16 cellular contexts compared by ENCODE assay signal in the genomic region with DNA sequence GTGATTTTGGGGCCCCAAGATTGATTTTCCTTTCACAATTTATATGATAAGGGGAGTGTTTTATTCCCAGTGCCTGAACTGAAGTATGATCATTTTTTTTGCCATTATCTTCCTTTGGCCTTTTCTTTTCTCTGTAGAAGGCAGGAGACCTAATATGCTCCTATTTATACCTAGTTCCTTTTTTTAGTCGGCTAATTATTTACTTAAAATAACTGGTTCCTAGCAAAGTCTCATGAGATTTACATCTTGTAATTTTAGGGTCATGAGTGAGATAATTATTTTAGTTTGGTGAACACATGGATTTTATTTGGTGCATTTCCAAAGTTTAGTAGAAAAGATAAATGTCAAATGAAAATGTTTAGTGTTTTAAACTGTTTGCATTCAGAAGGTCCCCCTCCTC. TPM values are rescaled to one million over a fixed set of nuclear protein-coding genes. Genes with fewer than 3 reads are reported as not detected.
DNase-seq lines count a peak whose midpoint lies in the region; ATAC-seq and TF ChIP-seq lines count a peak whose summit lies in the region.
"Had no signal": no experiment of that assay in that cellular context is flagged by ENCODE, and none has a peak within 500 bp of the region (broad histone marks: within the 10 kb centered on the region; RNA-seq: fewer than 3 reads in every experiment).

No MANE protein-coding gene starts in this region.

- no peak for TF ChIP-seq POLR2A in thyroid gland (IDR thresholded peaks at IDR 0.05)

- WGBS in thyroid gland, 2 donors: 61 to 67% methylated on average over 1 of the region's 1 CpG

- H3K27ac Mint-ChIP-seq in activated naive CD8-positive, alpha-beta T cell: peak overlapping the region; percentile 86
- no peak overlapping the region for H3K27ac Mint-ChIP-seq in activated naive CD8-positive, alpha-beta T cell treated with anti-CD3 and anti-CD28 coated beads, Interleukin-2, amount 50 U/mL, for 24 hours
- H3K27ac Mint-ChIP-seq in naive thymus-derived CD4-positive, alpha-beta T cell: peak overlapping the region in 5 of 9 donors; percentile 2 to 76 (median 55)
- H3K27ac Mint-ChIP-seq: activated naive CD4-positive, alpha-beta T cell treated with anti-CD3 and anti-CD28 coated beads for 36 hours had no signal

- intact Hi-C loops in naive thymus-derived CD4-positive, alpha-beta T cell (cut with micrococcal nuclease): no loop called here
- intact Hi-C loops in thyroid gland (cut with DNase I): no loop called here

- CTCF ChIA-PET in naive thymus-derived CD4-positive, alpha-beta T cell (lab: Charles Lee): no interaction called here

- peaks cover 0 to 14% (median 0%) of the 10 kb centered on the region in 3 experiments for H3K36me3 ChIP-seq in naive thymus-derived CD4-positive, alpha-beta T cell (ENCODE audit: control insufficient read depth in 2 of 3, insufficient read depth in 3 of 3, low read length in 3 of 3)
- H3K36me3 ChIP-seq in thyroid gland: no peaks in the 10 kb centered on the region

- POLR2A ChIA-PET in naive thymus-derived CD4-positive, alpha-beta T cell (lab: Charles Lee): interaction anchor here (1.2 kb wide), 1 partner anchor 25 kb away, joined by 3 read pairs; a partner anchor contains a TSS

- H3K4me3 ChIP-seq in naive thymus-derived CD4-positive, alpha-beta T cell (ENCODE audit: low read length): no peak overlapping the region
- no peak overlapping the region for H3K4me3 ChIP-seq in thyroid gland (replicated peaks in 1 of 3)

- H3K27me3 Mint-ChIP-seq in activated naive CD8-positive, alpha-beta T cell: no peaks in the 10 kb centered on the region
- H3K27me3 Mint-ChIP-seq in activated naive CD8-positive, alpha-beta T cell treated with anti-CD3 and anti-CD28 coated beads, Interleukin-2, amount 50 U/mL, for 24 hours: no peaks in the 10 kb centered on the region
- no peaks in the 10 kb centered on the region for H3K27me3 Mint-ChIP-seq in naive thymus-derived CD4-positive, alpha-beta T cell
- H3K27me3 Mint-ChIP-seq: central memory CD8-positive, alpha-beta T cell; natural killer cell treated with Interleukin-12 subunit alpha and Interleukin-12 subunit beta and Interleukin-15 and Interleukin-18, amount 100 ng/mL, for 72 hours had no signal

- peaks cover 0 to 15% of the 10 kb centered on the region in 2 donors for H3K4me1 ChIP-seq in naive thymus-derived CD4-positive, alpha-beta T cell (ENCODE audit: control insufficient read depth in 2 of 2, insufficient read depth in 2 of 2, low read length in 2 of 2)
- H3K4me1 ChIP-seq in thyroid gland: peaks cover 29 to 38% of the 10 kb centered on the region in 2 donors

- H3K27me3 ChIP-seq in naive thymus-derived CD4-positive, alpha-beta T cell (ENCODE audit: control insufficient read depth in 2 of 2, insufficient read depth in 2 of 2, low read length in 2 of 2): no peaks in the 10 kb centered on the region
- H3K27me3 ChIP-seq in thyroid gland: no peaks in the 10 kb centered on the region

- peaks cover 0 to 22% (median 15%) of the 10 kb centered on the region in 3 experiments for H3K9me3 ChIP-seq in naive thymus-derived CD4-positive, alpha-beta T cell (ENCODE audit: control insufficient read depth in 2 of 3, low read length in 3 of 3)
- no peaks in the 10 kb centered on the region for H3K9me3 ChIP-seq in thyroid gland

- H3K36me3 Mint-ChIP-seq in activated naive CD8-positive, alpha-beta T cell: peaks cover 33% of the 10 kb centered on the region
- peaks cover 47% of the 10 kb centered on the region for H3K36me3 Mint-ChIP-seq in activated naive CD8-positive, alpha-beta T cell treated with anti-CD3 and anti-CD28 coated beads, Interleukin-2, amount 50 U/mL, for 24 hours (ENCODE audit: low read depth)
- H3K36me3 Mint-ChIP-seq in naive thymus-derived CD4-positive, alpha-beta T cell: peaks cover 15 to 72% (median 45%) of the 10 kb centered on the region in 5 donors

- DNase-seq in activated naive CD8-positive, alpha-beta T cell treated with anti-CD3 and anti-CD28 coated beads, Interleukin-2, amount 50 U/mL, for 24 hours: no peak
- no peak for DNase-seq in naive thymus-derived CD4-positive, alpha-beta T cell
- DNase-seq in thyroid gland: no peak
- no peak for DNase-seq in COLO668 (lab: John Stamatoyannopoulos, UW; ENCODE audit: unreplicated experiment)
- DNase-seq in LoVo (ENCODE audit: low spot score): no peak
- DNase-seq: activated naive CD4-positive, alpha-beta T cell treated with anti-CD3 and anti-CD28 coated beads for 36 hours; HCEC 1CT; NCI-H187 treated with DMSO at 0.1 percent for 48 hours; NCI-H526 treated with DMSO at 0.1 percent for 48 hours; SIG-M5; stimulated activated naive CD8-positive, alpha-beta T cell treated with anti-CD3 and anti-CD28 coated beads, Interleukin-15, Interleukin-2, amounts not matched to agents 100 U/mL and 50 U/mL, for 24 hours had no signal

- no peaks in the 10 kb centered on the region for H3K9me3 Mint-ChIP-seq in activated naive CD8-positive, alpha-beta T cell (ENCODE audit: low read depth)
- H3K9me3 Mint-ChIP-seq in activated naive CD8-positive, alpha-beta T cell treated with anti-CD3 and anti-CD28 coated beads, Interleukin-2, amount 50 U/mL, for 24 hours: peaks cover 25% of the 10 kb centered on the region
- peaks cover 0 to 48% (median 16%) of the 10 kb centered on the region in 11 donors for H3K9me3 Mint-ChIP-seq in naive thymus-derived CD4-positive, alpha-beta T cell
- H3K9me3 Mint-ChIP-seq: central memory CD8-positive, alpha-beta T cell had no signal

- no peak for ATAC-seq in activated naive CD8-positive, alpha-beta T cell treated with anti-CD3 and anti-CD28 coated beads, Interleukin-2, amount 50 U/mL, for 24 hours
- ATAC-seq in naive thymus-derived CD4-positive, alpha-beta T cell: no peak
- ATAC-seq in GM18909 (IDR thresholded peaks at IDR 0.05; ENCODE audit: poor library complexity, unreplicated experiment): no peak
- ATAC-seq: natural killer cell treated with Interleukin-12 subunit alpha and Interleukin-12 subunit beta and Interleukin-15 and Interleukin-18, amount 100 ng/mL, for 72 hours; stimulated activated naive CD8-positive, alpha-beta T cell treated with anti-CD3 and anti-CD28 coated beads, Interleukin-15, Interleukin-2, amounts not matched to agents 100 U/mL and 50 U/mL, for 24 hours had no signal

- H3K4me3 Mint-ChIP-seq in activated naive CD8-positive, alpha-beta T cell: no peak overlapping the region
- H3K4me3 Mint-ChIP-seq in activated naive CD8-positive, alpha-beta T cell treated with anti-CD3 and anti-CD28 coated beads, Interleukin-2, amount 50 U/mL, for 24 hours: no peak overlapping the region
- H3K4me3 Mint-ChIP-seq in naive thymus-derived CD4-positive, alpha-beta T cell: peak overlapping the region in 4 of 10 donors; percentile 20 to 65 (median 38)
- H3K4me3 Mint-ChIP-seq: activated naive CD4-positive, alpha-beta T cell treated with anti-CD3 and anti-CD28 coated beads for 36 hours; central memory CD8-positive, alpha-beta T cell; natural killer cell treated with Interleukin-12 subunit alpha and Interleukin-12 subunit beta and Interleukin-15 and Interleukin-18, amount 100 ng/mL, for 72 hours had no signal

- H3K27ac ChIP-seq in angular gyrus (ENCODE audit: low read depth, low read length) (peak overlapping the region; percentile 89), thyroid gland (peak overlapping the region in 2 of 3 donors; percentile 3 to 45)
- no peak overlapping the region for H3K27ac ChIP-seq in naive thymus-derived CD4-positive, alpha-beta T cell (ENCODE audit: low read depth, low read length)

- TF ChIP-seq CTCF in thyroid gland (IDR thresholded peaks at IDR 0.05): no peak

- peaks cover 39% of the 10 kb centered on the region for H3K4me1 Mint-ChIP-seq in activated naive CD8-positive, alpha-beta T cell (ENCODE audit: low read depth)
- peaks cover 39% of the 10 kb centered on the region for H3K4me1 Mint-ChIP-seq in activated naive CD8-positive, alpha-beta T cell treated with anti-CD3 and anti-CD28 coated beads, Interleukin-2, amount 50 U/mL, for 24 hours
- peaks cover 29 to 61% (median 46%) of the 10 kb centered on the region in 7 donors for H3K4me1 Mint-ChIP-seq in naive thymus-derived CD4-positive, alpha-beta T cell

RNA-seq across cellular contexts. Expression of a gene that starts 24.8 kb away (rescaled TPM):
- 100 to 1,000 TPM in 1 of 5 experiments, 10 to 100 TPM in 4; 25.0 to 103 (median 77.3) TPM for total RNA-seq in naive thymus-derived CD4-positive, alpha-beta T cell
- 1 to 10 TPM; 7.0 to 10.0 TPM for polyA plus RNA-seq in naive thymus-derived CD4-positive, alpha-beta T cell
- total RNA-seq in thyroid gland: 100 to 1,000 TPM in 2 of 4 donors, 10 to 100 TPM in 2; 57.6 to 287 (median 102) TPM
